Comparison of ENCODE assay signal across 1 cellular context in the genomic region with DNA sequence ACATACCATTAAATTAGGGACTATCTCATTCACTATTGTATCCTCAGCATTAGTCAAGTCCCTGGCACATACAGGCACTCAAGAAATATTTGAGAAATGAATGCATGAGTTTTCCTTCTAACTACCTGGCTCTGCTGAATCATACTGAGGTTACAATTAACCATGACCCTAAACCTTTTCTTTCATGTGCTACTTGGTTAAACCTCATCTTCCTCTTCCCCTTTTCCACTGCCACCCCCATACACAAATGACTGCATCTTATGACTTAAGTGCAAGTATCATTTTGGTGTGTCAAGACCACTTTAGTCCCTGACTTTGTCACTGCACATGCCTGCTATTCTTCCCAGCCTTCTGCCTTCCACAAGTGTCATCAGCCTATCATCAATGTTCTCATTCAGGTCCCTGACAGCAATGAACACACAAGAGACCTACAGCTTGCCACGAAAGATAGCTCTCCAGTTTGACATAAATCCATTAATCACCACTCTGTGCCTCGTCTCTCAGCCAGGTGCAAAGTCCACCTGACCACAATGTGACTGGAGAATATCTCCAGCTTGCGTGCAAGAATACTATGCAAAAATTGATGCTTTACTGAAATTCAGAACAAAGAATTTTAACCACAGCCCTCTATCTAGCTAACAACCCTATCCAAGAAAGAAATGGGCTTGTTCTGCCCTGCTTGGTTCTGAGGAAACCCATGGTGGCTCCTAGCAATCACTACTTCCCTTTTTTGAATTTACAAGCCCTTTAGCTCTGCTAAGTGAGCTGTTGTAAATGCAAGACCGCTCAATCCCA.
TF ChIP-seq lines count a peak whose summit lies in the region.

No MANE protein-coding gene starts in this region.

TF ChIP-seq in H1, 55 proteins besides CTCF, POLR2A, EP300 and RAD21 (continued from another document):
- TF ChIP-seq ZNF274 (IDR thresholded peaks at IDR 0.05; ENCODE audit: borderline replicate concordance, extremely low read depth, low read length) (no peak), BACH1 (IDR thresholded peaks at IDR 0.05; ENCODE audit: low read length) (no peak), RXRA (IDR thresholded peaks at IDR 0.05; ENCODE audit: insufficient read depth, low read depth, low read length) (no peak), JUN (IDR thresholded peaks at IDR 0.05; ENCODE audit: low read depth, low read length) (no peak), SRF (IDR thresholded peaks at IDR 0.05; ENCODE audit: low read depth, low read length) (no peak), JUND (IDR thresholded peaks at IDR 0.05; ENCODE audit: low read length) (no peak), SP2 (IDR thresholded peaks at IDR 0.05; ENCODE audit: low read length) (no peak), SIN3A (conservative IDR thresholded peaks at IDR 0.05 in 1 of 2, IDR thresholded peaks at IDR 0.05 in 1 of 2; ENCODE audit: low read depth in 1 of 2, low read length in 2 of 2) (no peak), SIX5 (IDR thresholded peaks at IDR 0.05; ENCODE audit: low read depth, low read length) (no peak), HDAC6 (IDR thresholded peaks at IDR 0.05; ENCODE audit: low read depth, low read length) (no peak), PHF8 (conservative IDR thresholded peaks at IDR 0.05; ENCODE audit: low read depth, low read length) (no peak), SIRT6 (IDR thresholded peaks at IDR 0.05; ENCODE audit: low read length) (no peak)
- TF ChIP-seq, protein P1, sequence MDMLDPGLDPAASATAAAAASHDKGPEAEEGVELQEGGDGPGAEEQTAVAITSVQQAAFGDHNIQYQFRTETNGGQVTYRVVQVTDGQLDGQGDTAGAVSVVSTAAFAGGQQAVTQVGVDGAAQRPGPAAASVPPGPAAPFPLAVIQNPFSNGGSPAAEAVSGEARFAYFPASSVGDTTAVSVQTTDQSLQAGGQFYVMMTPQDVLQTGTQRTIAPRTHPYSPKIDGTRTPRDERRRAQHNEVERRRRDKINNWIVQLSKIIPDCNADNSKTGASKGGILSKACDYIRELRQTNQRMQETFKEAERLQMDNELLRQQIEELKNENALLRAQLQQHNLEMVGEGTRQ (IDR thresholded peaks at IDR 0.05; ENCODE audit: low read length), result no peak
